1 cellular context compared by ENCODE assay signal in the genomic region with DNA sequence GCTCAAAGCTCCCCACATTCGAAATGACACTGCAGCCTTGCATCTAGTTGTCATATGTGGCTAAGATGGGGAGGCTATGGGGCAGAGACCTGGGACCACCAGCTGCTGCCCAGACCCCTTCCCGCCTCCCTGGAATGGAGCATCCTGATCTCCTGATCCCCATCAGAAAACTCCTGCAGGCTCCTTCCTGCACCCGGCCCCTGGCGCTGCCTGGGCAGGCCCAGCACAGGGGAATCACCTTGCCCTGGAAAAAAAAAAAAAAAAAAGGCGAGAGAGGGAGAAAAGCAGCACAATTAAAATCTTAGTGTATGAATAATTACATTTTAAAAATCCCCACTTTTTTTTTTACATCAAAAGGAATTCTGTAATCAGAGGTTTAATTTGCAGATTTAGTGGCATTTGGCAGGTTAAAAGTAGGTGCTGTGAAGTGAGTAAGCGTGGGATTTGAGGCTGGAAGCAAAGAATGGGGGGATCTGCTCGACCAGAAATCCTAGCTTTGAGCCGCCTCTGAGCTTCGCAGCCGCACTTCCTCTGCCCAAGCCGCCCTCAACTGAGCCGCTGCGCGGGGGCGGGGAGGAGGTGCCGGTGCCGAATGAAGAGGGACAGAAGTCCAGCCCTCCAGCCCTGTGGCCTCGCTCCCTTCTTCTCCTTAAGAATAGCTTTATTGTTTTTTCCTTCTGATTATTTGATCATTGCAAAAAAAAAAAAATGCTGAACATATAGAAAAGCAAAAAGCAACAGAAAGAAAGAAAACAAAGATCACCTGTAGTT.
TF ChIP-seq lines count a peak whose summit lies in the region.

No MANE protein-coding gene starts in this region.

TF ChIP-seq in HepG2, 621 proteins besides CTCF, POLR2A, EP300 and RAD21 (continued from another document and continues in another):
- TF ChIP-seq ZNF501 (CRISPR knock-in tag; IDR thresholded peaks at IDR 0.05), result peak; percentile 40; the same call in 1 of the 2 replicates
- TF ChIP-seq JUN (CRISPR knock-in tag; IDR thresholded peaks at IDR 0.05), result no peak
- peak; percentile 40; the same call in 1 of the 2 replicates for TF ChIP-seq PHF8 (CRISPR knock-in tag; IDR thresholded peaks at IDR 0.05)
- no peak for TF ChIP-seq SOX6 (IDR thresholded peaks at IDR 0.05)
- peak; percentile 8; the same call in 1 of the 2 replicates for TF ChIP-seq SOX6 (CRISPR knock-in tag; IDR thresholded peaks at IDR 0.05)
- peak; percentile 74 for TF ChIP-seq RBFOX2 (IDR thresholded peaks at IDR 0.05; ENCODE audit: low read depth, low read length)
- TF ChIP-seq MIXL1 (CRISPR knock-in tag; IDR thresholded peaks at IDR 0.05), result 0 out of 2 replicates have a peak, but pooled peaks have one; percentile 21
- TF ChIP-seq, protein P1, sequence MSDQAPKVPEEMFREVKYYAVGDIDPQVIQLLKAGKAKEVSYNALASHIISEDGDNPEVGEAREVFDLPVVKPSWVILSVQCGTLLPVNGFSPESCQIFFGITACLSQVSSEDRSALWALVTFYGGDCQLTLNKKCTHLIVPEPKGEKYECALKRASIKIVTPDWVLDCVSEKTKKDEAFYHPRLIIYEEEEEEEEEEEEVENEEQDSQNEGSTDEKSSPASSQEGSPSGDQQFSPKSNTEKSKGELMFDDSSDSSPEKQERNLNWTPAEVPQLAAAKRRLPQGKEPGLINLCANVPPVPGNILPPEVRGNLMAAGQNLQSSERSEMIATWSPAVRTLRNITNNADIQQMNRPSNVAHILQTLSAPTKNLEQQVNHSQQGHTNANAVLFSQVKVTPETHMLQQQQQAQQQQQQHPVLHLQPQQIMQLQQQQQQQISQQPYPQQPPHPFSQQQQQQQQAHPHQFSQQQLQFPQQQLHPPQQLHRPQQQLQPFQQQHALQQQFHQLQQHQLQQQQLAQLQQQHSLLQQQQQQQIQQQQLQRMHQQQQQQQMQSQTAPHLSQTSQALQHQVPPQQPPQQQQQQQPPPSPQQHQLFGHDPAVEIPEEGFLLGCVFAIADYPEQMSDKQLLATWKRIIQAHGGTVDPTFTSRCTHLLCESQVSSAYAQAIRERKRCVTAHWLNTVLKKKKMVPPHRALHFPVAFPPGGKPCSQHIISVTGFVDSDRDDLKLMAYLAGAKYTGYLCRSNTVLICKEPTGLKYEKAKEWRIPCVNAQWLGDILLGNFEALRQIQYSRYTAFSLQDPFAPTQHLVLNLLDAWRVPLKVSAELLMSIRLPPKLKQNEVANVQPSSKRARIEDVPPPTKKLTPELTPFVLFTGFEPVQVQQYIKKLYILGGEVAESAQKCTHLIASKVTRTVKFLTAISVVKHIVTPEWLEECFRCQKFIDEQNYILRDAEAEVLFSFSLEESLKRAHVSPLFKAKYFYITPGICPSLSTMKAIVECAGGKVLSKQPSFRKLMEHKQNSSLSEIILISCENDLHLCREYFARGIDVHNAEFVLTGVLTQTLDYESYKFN (CRISPR knock-in tag; conservative IDR thresholded peaks at IDR 0.05), result peak; percentile 39; the same call in 1 of the 2 replicates
- peak; percentile 57; the same call in 1 of the 2 replicates for TF ChIP-seq KDM2A (CRISPR knock-in tag; IDR thresholded peaks at IDR 0.05; ENCODE audit: borderline replicate concordance, low read depth)
- TF ChIP-seq GATAD2A (CRISPR knock-in tag; IDR thresholded peaks at IDR 0.05), result peak; percentile 46; the same call in 1 of the 2 replicates
- TF ChIP-seq KDM4B (CRISPR knock-in tag; IDR thresholded peaks at IDR 0.05), result no peak
- TF ChIP-seq HDAC1 (CRISPR knock-in tag; IDR thresholded peaks at IDR 0.05), result peak; percentile 58
- no peak for TF ChIP-seq ZNF564 (CRISPR knock-in tag; IDR thresholded peaks at IDR 0.05)
- TF ChIP-seq AGO1 (IDR thresholded peaks at IDR 0.05; ENCODE audit: low read depth, low read length, poor library complexity, severe bottlenecking), result peak; percentile 59
- 0 out of 2 replicates have a peak, but pooled peaks have one; percentile 13 for TF ChIP-seq NCOA2 (CRISPR knock-in tag; IDR thresholded peaks at IDR 0.05)
- 0 out of 2 replicates have a peak, but pooled peaks have one; percentile 13 for TF ChIP-seq ZNF331 (CRISPR knock-in tag; IDR thresholded peaks at IDR 0.05)
- TF ChIP-seq GABPB1 (CRISPR knock-in tag; IDR thresholded peaks at IDR 0.05), result peak; percentile 51
- TF ChIP-seq, protein P2, sequence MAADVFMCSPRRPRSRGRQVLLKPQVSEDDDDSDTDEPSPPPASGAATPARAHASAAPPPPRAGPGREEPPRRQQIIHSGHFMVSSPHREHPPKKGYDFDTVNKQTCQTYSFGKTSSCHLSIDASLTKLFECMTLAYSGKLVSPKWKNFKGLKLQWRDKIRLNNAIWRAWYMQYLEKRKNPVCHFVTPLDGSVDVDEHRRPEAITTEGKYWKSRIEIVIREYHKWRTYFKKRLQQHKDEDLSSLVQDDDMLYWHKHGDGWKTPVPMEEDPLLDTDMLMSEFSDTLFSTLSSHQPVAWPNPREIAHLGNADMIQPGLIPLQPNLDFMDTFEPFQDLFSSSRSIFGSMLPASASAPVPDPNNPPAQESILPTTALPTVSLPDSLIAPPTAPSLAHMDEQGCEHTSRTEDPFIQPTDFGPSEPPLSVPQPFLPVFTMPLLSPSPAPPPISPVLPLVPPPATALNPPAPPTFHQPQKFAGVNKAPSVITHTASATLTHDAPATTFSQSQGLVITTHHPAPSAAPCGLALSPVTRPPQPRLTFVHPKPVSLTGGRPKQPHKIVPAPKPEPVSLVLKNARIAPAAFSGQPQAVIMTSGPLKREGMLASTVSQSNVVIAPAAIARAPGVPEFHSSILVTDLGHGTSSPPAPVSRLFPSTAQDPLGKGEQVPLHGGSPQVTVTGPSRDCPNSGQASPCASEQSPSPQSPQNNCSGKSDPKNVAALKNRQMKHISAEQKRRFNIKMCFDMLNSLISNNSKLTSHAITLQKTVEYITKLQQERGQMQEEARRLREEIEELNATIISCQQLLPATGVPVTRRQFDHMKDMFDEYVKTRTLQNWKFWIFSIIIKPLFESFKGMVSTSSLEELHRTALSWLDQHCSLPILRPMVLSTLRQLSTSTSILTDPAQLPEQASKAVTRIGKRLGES (CRISPR knock-in tag; IDR thresholded peaks at IDR 0.05; ENCODE audit: borderline replicate concordance), result no peak
- TF ChIP-seq, protein P3, sequence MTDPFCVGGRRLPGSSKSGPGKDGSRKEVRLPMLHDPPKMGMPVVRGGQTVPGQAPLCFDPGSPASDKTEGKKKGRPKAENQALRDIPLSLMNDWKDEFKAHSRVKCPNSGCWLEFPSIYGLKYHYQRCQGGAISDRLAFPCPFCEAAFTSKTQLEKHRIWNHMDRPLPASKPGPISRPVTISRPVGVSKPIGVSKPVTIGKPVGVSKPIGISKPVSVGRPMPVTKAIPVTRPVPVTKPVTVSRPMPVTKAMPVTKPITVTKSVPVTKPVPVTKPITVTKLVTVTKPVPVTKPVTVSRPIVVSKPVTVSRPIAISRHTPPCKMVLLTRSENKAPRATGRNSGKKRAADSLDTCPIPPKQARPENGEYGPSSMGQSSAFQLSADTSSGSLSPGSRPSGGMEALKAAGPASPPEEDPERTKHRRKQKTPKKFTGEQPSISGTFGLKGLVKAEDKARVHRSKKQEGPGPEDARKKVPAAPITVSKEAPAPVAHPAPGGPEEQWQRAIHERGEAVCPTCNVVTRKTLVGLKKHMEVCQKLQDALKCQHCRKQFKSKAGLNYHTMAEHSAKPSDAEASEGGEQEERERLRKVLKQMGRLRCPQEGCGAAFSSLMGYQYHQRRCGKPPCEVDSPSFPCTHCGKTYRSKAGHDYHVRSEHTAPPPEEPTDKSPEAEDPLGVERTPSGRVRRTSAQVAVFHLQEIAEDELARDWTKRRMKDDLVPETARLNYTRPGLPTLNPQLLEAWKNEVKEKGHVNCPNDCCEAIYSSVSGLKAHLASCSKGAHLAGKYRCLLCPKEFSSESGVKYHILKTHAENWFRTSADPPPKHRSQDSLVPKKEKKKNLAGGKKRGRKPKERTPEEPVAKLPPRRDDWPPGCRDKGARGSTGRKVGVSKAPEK (CRISPR knock-in tag; IDR thresholded peaks at IDR 0.05; ENCODE audit: borderline replicate concordance), result 0 out of 2 replicates have a peak, but pooled peaks have one; percentile 15
- TF ChIP-seq HDAC2 (CRISPR knock-in tag; IDR thresholded peaks at IDR 0.05), result peak; percentile 40; the same call in 1 of the 2 replicates
- TF ChIP-seq ZNF670 (CRISPR knock-in tag; IDR thresholded peaks at IDR 0.05; ENCODE audit: borderline replicate concordance), result 0 out of 2 replicates have a peak, but pooled peaks have one; percentile 26
- TF ChIP-seq, protein P4, sequence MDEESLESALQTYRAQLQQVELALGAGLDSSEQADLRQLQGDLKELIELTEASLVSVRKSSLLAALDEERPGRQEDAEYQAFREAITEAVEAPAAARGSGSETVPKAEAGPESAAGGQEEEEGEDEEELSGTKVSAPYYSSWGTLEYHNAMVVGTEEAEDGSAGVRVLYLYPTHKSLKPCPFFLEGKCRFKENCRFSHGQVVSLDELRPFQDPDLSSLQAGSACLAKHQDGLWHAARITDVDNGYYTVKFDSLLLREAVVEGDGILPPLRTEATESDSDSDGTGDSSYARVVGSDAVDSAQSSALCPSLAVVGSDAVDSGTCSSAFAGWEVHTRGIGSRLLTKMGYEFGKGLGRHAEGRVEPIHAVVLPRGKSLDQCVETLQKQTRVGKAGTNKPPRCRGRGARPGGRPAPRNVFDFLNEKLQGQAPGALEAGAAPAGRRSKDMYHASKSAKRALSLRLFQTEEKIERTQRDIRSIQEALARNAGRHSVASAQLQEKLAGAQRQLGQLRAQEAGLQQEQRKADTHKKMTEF (CRISPR knock-in tag; IDR thresholded peaks at IDR 0.05), result 0 out of 2 replicates have a peak, but pooled peaks have one; percentile 33
- peak; percentile 27; the same call in 1 of the 2 replicates for TF ChIP-seq SOX5 (CRISPR knock-in tag; IDR thresholded peaks at IDR 0.05; ENCODE audit: borderline replicate concordance)
- peak; percentile 43 for TF ChIP-seq AGO2 (optimal IDR thresholded peaks at IDR 0.05; ENCODE audit: low read depth, low read length)
- TF ChIP-seq ZSCAN29 (CRISPR knock-in tag; conservative IDR thresholded peaks at IDR 0.05), result 0 out of 2 replicates have a peak, but pooled peaks have one; percentile 41
- TF ChIP-seq CBFB (CRISPR knock-in tag; IDR thresholded peaks at IDR 0.05), result no peak
- TF ChIP-seq MAZ (IDR thresholded peaks at IDR 0.05; ENCODE audit: borderline replicate concordance, low read depth, low read length), result peak; percentile 58; the same call in 1 of the 2 replicates
- TF ChIP-seq MAZ (CRISPR knock-in tag; IDR thresholded peaks at IDR 0.05; ENCODE audit: low read depth), result peak; percentile 40; the same call in 1 of the 2 replicates
- TF ChIP-seq, protein P5, sequence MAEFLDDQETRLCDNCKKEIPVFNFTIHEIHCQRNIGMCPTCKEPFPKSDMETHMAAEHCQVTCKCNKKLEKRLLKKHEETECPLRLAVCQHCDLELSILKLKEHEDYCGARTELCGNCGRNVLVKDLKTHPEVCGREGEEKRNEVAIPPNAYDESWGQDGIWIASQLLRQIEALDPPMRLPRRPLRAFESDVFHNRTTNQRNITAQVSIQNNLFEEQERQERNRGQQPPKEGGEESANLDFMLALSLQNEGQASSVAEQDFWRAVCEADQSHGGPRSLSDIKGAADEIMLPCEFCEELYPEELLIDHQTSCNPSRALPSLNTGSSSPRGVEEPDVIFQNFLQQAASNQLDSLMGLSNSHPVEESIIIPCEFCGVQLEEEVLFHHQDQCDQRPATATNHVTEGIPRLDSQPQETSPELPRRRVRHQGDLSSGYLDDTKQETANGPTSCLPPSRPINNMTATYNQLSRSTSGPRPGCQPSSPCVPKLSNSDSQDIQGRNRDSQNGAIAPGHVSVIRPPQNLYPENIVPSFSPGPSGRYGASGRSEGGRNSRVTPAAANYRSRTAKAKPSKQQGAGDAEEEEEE (CRISPR knock-in tag; IDR thresholded peaks at IDR 0.05; ENCODE audit: borderline replicate concordance), result no peak
- TF ChIP-seq HNRNPL (IDR thresholded peaks at IDR 0.05; ENCODE audit: low read depth, low read length), result 0 out of 2 replicates have a peak, but pooled peaks have one; percentile 24
- TF ChIP-seq ZBTB20 (CRISPR knock-in tag; IDR thresholded peaks at IDR 0.05; ENCODE audit: borderline replicate concordance, low read depth), result peak; percentile 82; the same call in 1 of the 2 replicates
- TF ChIP-seq, protein P6, sequence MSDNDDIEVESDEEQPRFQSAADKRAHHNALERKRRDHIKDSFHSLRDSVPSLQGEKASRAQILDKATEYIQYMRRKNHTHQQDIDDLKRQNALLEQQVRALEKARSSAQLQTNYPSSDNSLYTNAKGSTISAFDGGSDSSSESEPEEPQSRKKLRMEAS (IDR thresholded peaks at IDR 0.05), result peak; percentile 63; the same call in 1 of the 2 replicates
- TF ChIP-seq, protein P7, sequence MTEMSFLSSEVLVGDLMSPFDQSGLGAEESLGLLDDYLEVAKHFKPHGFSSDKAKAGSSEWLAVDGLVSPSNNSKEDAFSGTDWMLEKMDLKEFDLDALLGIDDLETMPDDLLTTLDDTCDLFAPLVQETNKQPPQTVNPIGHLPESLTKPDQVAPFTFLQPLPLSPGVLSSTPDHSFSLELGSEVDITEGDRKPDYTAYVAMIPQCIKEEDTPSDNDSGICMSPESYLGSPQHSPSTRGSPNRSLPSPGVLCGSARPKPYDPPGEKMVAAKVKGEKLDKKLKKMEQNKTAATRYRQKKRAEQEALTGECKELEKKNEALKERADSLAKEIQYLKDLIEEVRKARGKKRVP (CRISPR knock-in tag; IDR thresholded peaks at IDR 0.05), result no peak
- TF ChIP-seq XBP1 (CRISPR knock-in tag; IDR thresholded peaks at IDR 0.05), result no peak
- 0 out of 2 replicates have a peak, but pooled peaks have one; percentile 16 for TF ChIP-seq BCL6 (CRISPR knock-in tag; IDR thresholded peaks at IDR 0.05)
- TF ChIP-seq TEAD3 (CRISPR knock-in tag; optimal IDR thresholded peaks at IDR 0.05; ENCODE audit: borderline replicate concordance), result peak; percentile 31
- peak; percentile 32; the same call in 1 of the 2 replicates for TF ChIP-seq FOSL2 (CRISPR knock-in tag; IDR thresholded peaks at IDR 0.05)
- TF ChIP-seq ZFX (CRISPR knock-in tag; IDR thresholded peaks at IDR 0.05; ENCODE audit: low read depth), result 0 out of 2 replicates have a peak, but pooled peaks have one; percentile 39
- TF ChIP-seq ZNF337 (CRISPR knock-in tag; IDR thresholded peaks at IDR 0.05; ENCODE audit: borderline replicate concordance, low read depth), result 0 out of 2 replicates have a peak, but pooled peaks have one; percentile 17
